In genomic region chr9:15670884-15671283, GRCh38 we compare ENCODE assay signal across 20 cellular contexts.
DNase-seq lines count a peak whose midpoint lies in the region; ATAC-seq and TF ChIP-seq lines count a peak whose summit lies in the region.
"Had no signal": no experiment of that assay in that cellular context is flagged by ENCODE, and none has a peak within 500 bp of the region (broad histone marks: within the 10 kb centered on the region; RNA-seq: fewer than 3 reads in every experiment).

No MANE protein-coding gene starts in this region.

- no peak overlapping the region for H3K27ac Mint-ChIP-seq in mesothelial cell of epicardium

- peaks cover 8% of the 10 kb centered on the region for H3K36me3 Mint-ChIP-seq in mesothelial cell of epicardium

- H3K4me1 ChIP-seq in foreskin keratinocyte: no peaks in the 10 kb centered on the region
- H3K4me1 ChIP-seq: adrenal gland, transverse colon had no signal

- no peak for DNase-seq in mesothelial cell of epicardium (ENCODE audit: low spot score in 2 of 2, unreplicated experiment in 2 of 2)
- DNase-seq in GM19240 (ENCODE audit: insufficient read length, low spot score): no peak
- no peak for DNase-seq in foreskin keratinocyte
- no peak for DNase-seq in activated CD4-positive, alpha-beta T cell treated with anti-CD3 and anti-CD28 coated beads, Interleukin-2, amount 50 U/mL, for 1 hour
- DNase-seq: activated CD4-positive, alpha-beta T cell treated with anti-CD3 and anti-CD28 coated beads for 4 hours; activated T-cell treated with anti-CD3 and anti-CD28 coated beads, Interleukin-2, amount 50 U/mL, for 4 hours; adrenal gland; CD8-positive, alpha-beta memory T cell; Kasumi-1; left ventricle myocardium superior; naive B cell; NCI-H526 treated with DMSO at 0.1 percent for 48 hours; T-helper 2 cell; transverse colon had no signal

- no peak overlapping the region for H3K27ac ChIP-seq in foreskin keratinocyte
- H3K27ac ChIP-seq: adrenal gland, epithelial cell of prostate, hepatocyte, transverse colon had no signal

- no peaks in the 10 kb centered on the region for H3K27me3 ChIP-seq in foreskin keratinocyte
- H3K27me3 ChIP-seq: adrenal gland, hepatocyte, transverse colon had no signal

- no peaks in the 10 kb centered on the region for H3K4me1 Mint-ChIP-seq in mesothelial cell of epicardium
- H3K4me1 Mint-ChIP-seq: CD8-positive, alpha-beta memory T cell; naive B cell had no signal

- ATAC-seq in GM18498 (IDR thresholded peaks at IDR 0.05; ENCODE audit: unreplicated experiment) (peak; percentile 92), GM19395 (IDR thresholded peaks at IDR 0.05; ENCODE audit: unreplicated experiment) (peak; percentile 96), HG02623 (IDR thresholded peaks at IDR 0.05; ENCODE audit: unreplicated experiment) (peak; percentile 70), HG03175 (IDR thresholded peaks at IDR 0.05; ENCODE audit: unreplicated experiment) (peak; percentile 97), foreskin keratinocyte (no peak)
- ATAC-seq: activated T-cell treated with anti-CD3 and anti-CD28 coated beads, Interleukin-2, amount 50 U/mL, for 4 hours; left ventricle myocardium superior had no signal

- no peak overlapping the region for H3K4me3 Mint-ChIP-seq in mesothelial cell of epicardium
- H3K4me3 Mint-ChIP-seq: activated T-cell treated with anti-CD3 and anti-CD28 coated beads, Interleukin-2, amount 50 U/mL, for 4 hours; CD8-positive, alpha-beta memory T cell; naive B cell had no signal

- H3K9me3 Mint-ChIP-seq in mesothelial cell of epicardium: peaks cover 28% of the 10 kb centered on the region

- no peaks in the 10 kb centered on the region for H3K27me3 Mint-ChIP-seq in mesothelial cell of epicardium (ENCODE audit: low read depth)
- H3K27me3 Mint-ChIP-seq: CD8-positive, alpha-beta memory T cell; naive B cell had no signal

- TF ChIP-seq CTCF in mesothelial cell of epicardium (IDR thresholded peaks at IDR 0.05; ENCODE audit: unreplicated experiment) (no peak), foreskin keratinocyte (conservative IDR thresholded peaks at IDR 0.05) (no peak)
